ENCODE assay signal across 19 cellular contexts in genomic region chr16:4570688-4571321, GRCh38. TPM values are rescaled to one million over a fixed set of nuclear protein-coding genes. Genes with fewer than 3 reads are reported as not detected.
DNase-seq lines count a peak whose midpoint lies in the region; ATAC-seq and TF ChIP-seq lines count a peak whose summit lies in the region.
"Had no signal": no experiment of that assay in that cellular context is flagged by ENCODE, and none has a peak within 500 bp of the region (broad histone marks: within the 10 kb centered on the region; RNA-seq: fewer than 3 reads in every experiment).

No MANE protein-coding gene starts in this region.

- H3K9me3 Mint-ChIP-seq in endodermal cell (no peaks in the 10 kb centered on the region), progenitor cell of endocrine pancreas (ENCODE audit: low read depth) (no peaks in the 10 kb centered on the region)

- H3K27me3 ChIP-seq in HUES6 (ENCODE audit: control insufficient read depth, insufficient read depth, low read length), result no peaks in the 10 kb centered on the region
- H3K27me3 ChIP-seq in endodermal cell (ENCODE audit: control insufficient read depth, insufficient read depth, low read length, poor library complexity, severe bottlenecking), result no peaks in the 10 kb centered on the region
- H3K27me3 ChIP-seq: BLaER1 treated with 17β-estradiol and CSF1 and Interleukin-3, amounts not matched to agents 10 nM and 100 nM; MG63 had no signal

- no peak overlapping the region for H3K4me3 Mint-ChIP-seq in endodermal cell
- no peak overlapping the region for H3K4me3 Mint-ChIP-seq in progenitor cell of endocrine pancreas (ENCODE audit: low read depth)

- intact Hi-C loops in Right ventricle myocardium inferior (cut with DNase I), result no loop called here

- DNase-seq in NCI-H146 (lab: John Stamatoyannopoulos, UW) (peak; percentile 19), NCI-H146 treated with DMSO at 0.1 percent for 48 hours (lab: John Stamatoyannopoulos, UW; ENCODE audit: unreplicated experiment) (no peak), endodermal cell (peak; percentile 90), islet precursor cell (peak; percentile 67), progenitor cell of endocrine pancreas (ENCODE audit: low spot score, unreplicated experiment) (no peak), NCI-H1417 treated with DMSO at 0.1 percent for 48 hours (lab: John Stamatoyannopoulos, UW) (no peak), Right ventricle myocardium inferior (ENCODE audit: missing footprints) (no peak)
- DNase-seq: 8988T; MG63; NCI-H1417; NCI-H2081 treated with DMSO at 0.1 percent for 48 hours; NCI-H345; NCI-H526 treated with DMSO at 0.1 percent for 48 hours; NK-92 treated with Interleukin-12 subunit alpha and Interleukin-12 subunit beta, amount 100 ng/mL, for 24 hours; Right ventricle myocardium superior; SK-N-SH had no signal

- no peaks in the 10 kb centered on the region for H3K36me3 ChIP-seq in HUES6 (ENCODE audit: control insufficient read depth, insufficient read depth, low read length)
- H3K36me3 ChIP-seq in endodermal cell (ENCODE audit: control insufficient read depth, insufficient read depth, low read length), result no peaks in the 10 kb centered on the region
- H3K36me3 ChIP-seq: BLaER1 treated with 17β-estradiol and CSF1 and Interleukin-3, amounts not matched to agents 10 nM and 100 nM; MG63 had no signal

- H3K27ac ChIP-seq in HUES6 (ENCODE audit: low read depth, low read length) (peak overlapping the region; percentile 54), endodermal cell (ENCODE audit: low read depth, low read length) (no peak overlapping the region)
- H3K27ac ChIP-seq: BLaER1 treated with 17β-estradiol and CSF1 and Interleukin-3, amounts not matched to agents 10 nM and 100 nM had no signal

- H3K9ac ChIP-seq in HUES6 (ENCODE audit: low read length) (peak overlapping the region; percentile 49), endodermal cell (ENCODE audit: extremely low read depth, low read length, poor library complexity, severe bottlenecking) (no peak overlapping the region)
- H3K9ac ChIP-seq: BLaER1 treated with 17β-estradiol and CSF1 and Interleukin-3, amounts not matched to agents 10 nM and 100 nM; SK-N-SH had no signal

- 54 to 55% methylated on average over 8 to 15 of the region's 15 CpGs for WGBS in endodermal cell (ENCODE audit: insufficient coverage in 1 of 2, insufficient read length in 1 of 2), 2 experiments

- H3K4me1 ChIP-seq in HUES6 (ENCODE audit: control insufficient read depth, insufficient read depth, low read length) (peaks cover 25% of the 10 kb centered on the region), endodermal cell (ENCODE audit: control insufficient read depth, insufficient read depth, low read length) (no peaks in the 10 kb centered on the region)

- H3K9me3 ChIP-seq in HUES6 (ENCODE audit: control insufficient read depth, insufficient read depth, low read depth, low read length) (no peaks in the 10 kb centered on the region), endodermal cell (ENCODE audit: control insufficient read depth, low read length) (no peaks in the 10 kb centered on the region)
- H3K9me3 ChIP-seq: BLaER1 treated with 17β-estradiol and CSF1 and Interleukin-3, amounts not matched to agents 10 nM and 100 nM; MG63; SK-N-SH had no signal

- H3K27ac Mint-ChIP-seq in endodermal cell (peak overlapping the region; percentile 89), progenitor cell of endocrine pancreas (no peak overlapping the region)

- TF ChIP-seq CTCF in endodermal cell (conservative IDR thresholded peaks at IDR 0.05) (no peak), progenitor cell of endocrine pancreas (IDR thresholded peaks at IDR 0.05; ENCODE audit: unreplicated experiment) (no peak)

- H3K36me3 Mint-ChIP-seq in endodermal cell (ENCODE audit: low read depth) (no peaks in the 10 kb centered on the region), progenitor cell of endocrine pancreas (ENCODE audit: insufficient read depth) (no peaks in the 10 kb centered on the region)

- H3K27me3 Mint-ChIP-seq in endodermal cell (ENCODE audit: insufficient read depth) (no peaks in the 10 kb centered on the region), progenitor cell of endocrine pancreas (peaks cover 9% of the 10 kb centered on the region)

- no peak for ATAC-seq in Right ventricle myocardium inferior
- ATAC-seq: Panc1 had no signal

- H3K4me1 Mint-ChIP-seq in endodermal cell, result no peaks in the 10 kb centered on the region
- peaks cover 3% of the 10 kb centered on the region for H3K4me1 Mint-ChIP-seq in progenitor cell of endocrine pancreas (ENCODE audit: low read depth)

- H3K4me3 ChIP-seq in HUES6 (ENCODE audit: low read depth, low read length), result peak overlapping the region; percentile 28
- H3K4me3 ChIP-seq in endodermal cell (ENCODE audit: low read length), result no peak overlapping the region
- H3K4me3 ChIP-seq: BLaER1 treated with 17β-estradiol and CSF1 and Interleukin-3, amounts not matched to agents 10 nM and 100 nM; MG63 had no signal

RNA-seq across cellular contexts. Expression of gene C16orf96, which starts 14.7 kb away (rescaled TPM):
- 1 to 10 TPM; 1.5 to 1.6 TPM for total RNA-seq in endodermal cell
- polyA plus RNA-seq in endodermal cell (2013, experiment 1 of 2), result 0.57 TPM
- polyA plus RNA-seq in endodermal cell (2013, experiment 2 of 2), result 0.70 TPM
- 1.2 and 1.7 TPM in 2 replicates for total RNA-seq in progenitor cell of endocrine pancreas
- total RNA-seq in Right ventricle myocardium inferior, result 0.05 TPM

RNA-seq across cellular contexts. Expression of gene CDIP1, which starts 32.2 kb away (rescaled TPM):
- total RNA-seq in endodermal cell (10 to 100 TPM; 41.8 to 64.4 TPM), progenitor cell of endocrine pancreas (30.2 and 31.8 TPM in 2 replicates), Right ventricle myocardium inferior (46.3 TPM)
- 41.6 TPM for polyA plus RNA-seq in endodermal cell (2013, experiment 1 of 2)
- polyA plus RNA-seq in endodermal cell (2013, experiment 2 of 2), result 36.6 TPM

RNA-seq across cellular contexts. Expression of gene UBALD1, which starts 43.9 kb away (rescaled TPM):
- total RNA-seq in endodermal cell, result 10 to 100 TPM; 46.8 to 49.6 TPM
- 28.8 TPM for polyA plus RNA-seq in endodermal cell (2013, experiment 1 of 2)
- 24.7 TPM for polyA plus RNA-seq in endodermal cell (2013, experiment 2 of 2)
- total RNA-seq in progenitor cell of endocrine pancreas, result 39.0 and 39.4 TPM in 2 replicates
- total RNA-seq in Right ventricle myocardium inferior, result 26.2 TPM

RNA-seq across cellular contexts. Expression of gene MGRN1, which starts 53.8 kb away (rescaled TPM):
- 10 to 100 TPM; 66.9 to 71.4 TPM for total RNA-seq in endodermal cell
- polyA plus RNA-seq in endodermal cell (2013, experiment 1 of 2), result 52.3 TPM
- 45.0 TPM for polyA plus RNA-seq in endodermal cell (2013, experiment 2 of 2)
- 104 and 105 TPM in 2 replicates for total RNA-seq in progenitor cell of endocrine pancreas
- total RNA-seq in Right ventricle myocardium inferior, result 32.2 TPM

Comparison
In these comparisons a context has a peak if more than half of its experiments do, and no peak if none do; other contexts are left out.
1. DNase-seq: peak in NCI-H146 (single experiment), endodermal cell (single experiment) and islet precursor cell (single experiment); none in NCI-H146 treated with DMSO at 0.1 percent for 48 hours (single experiment), progenitor cell of endocrine pancreas (single experiment), NCI-H1417 treated with DMSO at 0.1 percent for 48 hours (single experiment) and Right ventricle myocardium inferior (single experiment).